In genomic region chr15:56608993-56609392, GRCh38 we compare ENCODE assay signal across 17 cellular contexts.
DNase-seq lines count a peak whose midpoint lies in the region; ATAC-seq, FAIRE-seq and TF ChIP-seq lines count a peak whose summit lies in the region.
"Had no signal": no experiment of that assay in that cellular context is flagged by ENCODE, and none has a peak within 500 bp of the region (broad histone marks: within the 10 kb centered on the region; RNA-seq: fewer than 3 reads in every experiment).

No MANE protein-coding gene starts in this region.

- FAIRE-seq in HTR-8/SVneo (lab: Jason Lieb, UNC), result no peak
- FAIRE-seq: endometrium had no signal

- ATAC-seq in GM18867 (IDR thresholded peaks at IDR 0.05; ENCODE audit: unreplicated experiment) (peak; percentile 62), GM21619 (IDR thresholded peaks at IDR 0.05; ENCODE audit: unreplicated experiment) (peak; percentile 41), HG03460 (IDR thresholded peaks at IDR 0.05; ENCODE audit: unreplicated experiment) (peak; percentile 43), HG03097 (IDR thresholded peaks at IDR 0.05; ENCODE audit: low FRiP score, unreplicated experiment) (no peak), SK-N-SH treated with all-trans-retinoic acid at 6 μM for 48 hours (no peak)
- ATAC-seq: gastroesophageal sphincter had no signal

- DNase-seq in left kidney (ENCODE audit: low read depth, low spot score) (peak; percentile 21), activated gamma-delta T cell (lab: John Stamatoyannopoulos, UW) (no peak), HTR-8/SVneo (ENCODE audit: insufficient read length, low spot score) (no peak)
- DNase-seq: activated CD4-positive, alpha-beta T cell treated with anti-CD3 and anti-CD28 coated beads for 48 hours; activated T-cell treated with anti-CD3 and anti-CD28 coated beads for 4 hours; C1 segment of cervical spinal cord; DMS79 treated with DMSO at 0.1 percent for 48 hours; NCI-H1092; NCI-H446 treated with DMSO at 0.1 percent for 48 hours; T-helper 2 cell had no signal

TF ChIP-seq in SK-N-SH treated with all-trans-retinoic acid at 6 μM for 48 hours, 23 proteins besides CTCF, POLR2A, EP300 and RAD21:
- TF ChIP-seq TSHZ2 (CRISPR knock-in tag; IDR thresholded peaks at IDR 0.05) (no peak), RARB (CRISPR knock-in tag; IDR thresholded peaks at IDR 0.05) (no peak), POU6F1 (CRISPR knock-in tag; IDR thresholded peaks at IDR 0.05; ENCODE audit: borderline replicate concordance, low read depth) (no peak), CREB5 (CRISPR knock-in tag; IDR thresholded peaks at IDR 0.05; ENCODE audit: low read depth) (no peak), ZNF565 (CRISPR knock-in tag; conservative IDR thresholded peaks at IDR 0.05; ENCODE audit: low read depth) (no peak), BACH2 (CRISPR knock-in tag; IDR thresholded peaks at IDR 0.05; ENCODE audit: borderline replicate concordance) (no peak), ZNF70 (CRISPR knock-in tag; IDR thresholded peaks at IDR 0.05) (no peak), PATZ1 (CRISPR knock-in tag; IDR thresholded peaks at IDR 0.05; ENCODE audit: borderline replicate concordance) (no peak), ZFP30 (CRISPR knock-in tag; IDR thresholded peaks at IDR 0.05) (no peak), ARNTL (CRISPR knock-in tag; IDR thresholded peaks at IDR 0.05; ENCODE audit: borderline replicate concordance, low read depth) (no peak), ZC3H10 (CRISPR knock-in tag; IDR thresholded peaks at IDR 0.05) (no peak), CSDC2 (CRISPR knock-in tag; IDR thresholded peaks at IDR 0.05) (no peak), TOX (CRISPR knock-in tag; IDR thresholded peaks at IDR 0.05; ENCODE audit: borderline replicate concordance) (no peak), PPARA (CRISPR knock-in tag; IDR thresholded peaks at IDR 0.05; ENCODE audit: borderline replicate concordance) (no peak), ZFP3 (CRISPR knock-in tag; IDR thresholded peaks at IDR 0.05) (no peak), TCF4 (CRISPR knock-in tag; IDR thresholded peaks at IDR 0.05; ENCODE audit: borderline replicate concordance) (no peak), OSR1 (CRISPR knock-in tag; IDR thresholded peaks at IDR 0.05) (no peak), ZNF8 (CRISPR knock-in tag; IDR thresholded peaks at IDR 0.05) (no peak), SNAI2 (CRISPR knock-in tag; IDR thresholded peaks at IDR 0.05) (no peak)

Comparison
In these comparisons a context has a peak if more than half of its experiments do, and no peak if none do; other contexts are left out.
1. ATAC-seq: peak in GM18867 (single experiment), GM21619 (single experiment) and HG03460 (single experiment); none in HG03097 (single experiment) and SK-N-SH treated with all-trans-retinoic acid at 6 μM for 48 hours (single experiment).